Comparison of ENCODE assay signal across 8 cellular contexts in the genomic region with DNA sequence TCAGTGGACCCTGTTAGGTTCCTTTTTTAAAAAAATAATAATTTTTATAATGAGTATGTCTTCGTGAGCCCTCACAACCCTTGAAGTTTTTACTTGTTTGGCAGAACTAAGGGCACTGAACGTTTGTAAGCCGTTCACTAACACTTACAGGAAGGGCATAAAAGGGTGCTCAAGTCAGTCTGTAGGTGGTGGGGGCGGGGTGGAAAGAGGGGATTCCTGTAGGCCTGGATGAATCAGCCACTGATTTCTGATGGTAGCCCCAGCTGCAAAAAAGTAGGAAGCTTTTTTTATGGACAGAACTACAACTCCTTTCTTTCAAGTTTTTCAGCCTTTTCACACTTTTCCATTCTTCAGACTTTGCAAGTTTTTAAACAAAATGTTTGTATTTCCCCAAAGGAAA. TPM values are rescaled to one million over a fixed set of nuclear protein-coding genes. Genes with fewer than 3 reads are reported as not detected.
DNase-seq lines count a peak whose midpoint lies in the region; FAIRE-seq and TF ChIP-seq lines count a peak whose summit lies in the region.

No MANE protein-coding gene starts in this region.

- H3K36me3 Mint-ChIP-seq in CD4-positive, alpha-beta memory T cell = no peaks in the 10 kb centered on the region
- H3K36me3 Mint-ChIP-seq in activated CD4-positive, alpha-beta T cell treated with anti-CD3 and anti-CD28 coated beads, Interleukin-2, amount 10 ng/mL, durations not matched to agents 7 days and 5 days (ENCODE audit: low read depth) = peaks cover 11% of the 10 kb centered on the region

- peak overlapping the region; percentile 20 to 74 (median 56) for H3K4me3 Mint-ChIP-seq in CD4-positive, alpha-beta memory T cell
- H3K4me3 Mint-ChIP-seq in activated CD4-positive, alpha-beta T cell treated with anti-CD3 and anti-CD28 coated beads, Interleukin-2, amount 10 ng/mL, durations not matched to agents 7 days and 5 days = no peak overlapping the region

- H3K27ac Mint-ChIP-seq in CD4-positive, alpha-beta memory T cell = peak overlapping the region; percentile 62 to 96 (median 88)
- H3K27ac Mint-ChIP-seq in activated CD4-positive, alpha-beta T cell treated with anti-CD3 and anti-CD28 coated beads, Interleukin-2, amount 10 ng/mL, durations not matched to agents 7 days and 5 days = peak overlapping the region; percentile 72

- no peaks in the 10 kb centered on the region for H3K9me1 ChIP-seq in endothelial cell of umbilical vein (replicated peaks; ENCODE audit: control insufficient read depth, extremely low read depth, insufficient read depth, low read length)

- peak; percentile 4 for FAIRE-seq in endothelial cell of umbilical vein (lab: Jason Lieb, UNC)

- peaks cover 86% of the 10 kb centered on the region for H3K4me1 ChIP-seq in CD4-positive, alpha-beta memory T cell (ENCODE audit: insufficient read depth, low read length)
- peaks cover 55% of the 10 kb centered on the region for H3K4me1 ChIP-seq in endothelial cell of umbilical vein (ENCODE audit: control insufficient read depth, extremely low read depth, insufficient read depth, low read length)
- H3K4me1 ChIP-seq in Karpas-422 (ENCODE audit: low read length) = no peaks in the 10 kb centered on the region

- no TSS peak for BruUV-seq in endothelial cell of umbilical vein (replicated peaks; lab: Mats Ljungman, UMichigan)

- H3K9me2 ChIP-seq in Karpas-422 (replicated peaks; ENCODE audit: insufficient read depth, low read length) = no peaks in the 10 kb centered on the region

- no peak for TF ChIP-seq POLR2A in endothelial cell of umbilical vein (IDR thresholded peaks at IDR 0.05; ENCODE audit: low read depth, low read length)

- intact Hi-C loops in CD4-positive, alpha-beta memory T cell (cut with micrococcal nuclease) = loop anchor here (1.0 to 10.0 kb wide), 3 partner anchors 12 to 1947 kb away; no protein-coding TSS in a partner anchor
- intact Hi-C loops in endothelial cell of umbilical vein (cut with micrococcal nuclease) (loop anchor here (1.0 to 5.0 kb wide), 5 partner anchors 252 to 934 kb away; no protein-coding TSS in a partner anchor), posterior vena cava (cut with DNase I) (loop anchor here in 1 of 2 donors (5.0 kb wide), 1 partner anchor 1004 kb away; no protein-coding TSS in a partner anchor)

- H3K4me2 ChIP-seq in endothelial cell of umbilical vein (ENCODE audit: insufficient read depth, low read length) (peak overlapping the region; percentile 65), Karpas-422 (ENCODE audit: low read depth, low read length, poor library complexity, severe bottlenecking) (no peak overlapping the region)

- H3K27me3 ChIP-seq in CD4-positive, alpha-beta memory T cell (ENCODE audit: insufficient read depth, low read length) = no peaks in the 10 kb centered on the region
- no peaks in the 10 kb centered on the region for H3K27me3 ChIP-seq in endothelial cell of umbilical vein (ENCODE audit: control insufficient read depth in 2 of 2, insufficient read depth in 2 of 2, low read length in 2 of 2)
- H3K27me3 ChIP-seq in Karpas-422 (ENCODE audit: low read length) = no peaks in the 10 kb centered on the region

- H4K20me1 ChIP-seq in endothelial cell of umbilical vein (replicated peaks; ENCODE audit: control insufficient read depth, extremely low read depth, insufficient read depth, low read length) (no peaks in the 10 kb centered on the region), Karpas-422 (ENCODE audit: insufficient read depth, low read depth, low read length) (peaks cover 9% of the 10 kb centered on the region; the same call in 1 of the 2 replicates)

- H3K9ac ChIP-seq in endothelial cell of umbilical vein (replicated peaks; ENCODE audit: extremely low read depth, insufficient read depth, low read length) (no peak overlapping the region), Karpas-422 (ENCODE audit: low read length) (no peak overlapping the region)

- H2AFZ ChIP-seq in endothelial cell of umbilical vein (ENCODE audit: low read depth, low read length) (no peak overlapping the region), Karpas-422 (ENCODE audit: low read length) (no peak overlapping the region)

- dilution Hi-C loops in endothelial cell of umbilical vein (cut with MboI; ENCODE audit: extremely low pct_ligation_motif_present, low sequenced_read_pairs) = loop anchor here (25.0 kb wide), 1 partner anchor 1089 kb away; no protein-coding TSS in a partner anchor

- no peaks in the 10 kb centered on the region for H3K36me3 ChIP-seq in CD4-positive, alpha-beta memory T cell (ENCODE audit: insufficient read depth, low read length)
- H3K36me3 ChIP-seq in endothelial cell of umbilical vein (ENCODE audit: control insufficient read depth in 2 of 2, extremely low read depth in 1 of 2, insufficient read depth in 2 of 2, low read length in 2 of 2) (no peaks in the 10 kb centered on the region), Karpas-422 (ENCODE audit: insufficient read depth, low read length) (no peaks in the 10 kb centered on the region)

- H3K79me2 ChIP-seq in endothelial cell of umbilical vein (ENCODE audit: control insufficient read depth, insufficient read depth, low read length) (peaks cover 41% of the 10 kb centered on the region), Karpas-422 (ENCODE audit: low read length) (peaks cover 87% of the 10 kb centered on the region)

- H3K4me3 ChIP-seq in CD4-positive, alpha-beta memory T cell (ENCODE audit: low read length in 2 of 2) = no peak overlapping the region
- H3K4me3 ChIP-seq in endothelial cell of umbilical vein (replicated peaks in 1 of 3; ENCODE audit: insufficient read depth in 1 of 3, low read depth in 1 of 3, low read length in 3 of 3) (no peak overlapping the region), Karpas-422 (ENCODE audit: low read length) (no peak overlapping the region)

- CTCF ChIA-PET in CD4-positive, alpha-beta memory T cell (lab: Charles Lee; ENCODE audit: partially characterized antibody) = interaction anchor here (0.7 to 5.9 kb wide), 10 partner anchors 8 to 1011 kb away, joined by 3 to 84 read pairs (median 10); partner anchors contain the start of gene PIK3R1
- CTCF ChIA-PET in activated CD4-positive, alpha-beta T cell treated with anti-CD3 and anti-CD28 coated beads, Interleukin-2, amount 10 ng/mL, durations not matched to agents 7 days and 5 days (lab: Charles Lee) = interaction anchor here (2.2 kb wide), 1 partner anchor 35 kb away, joined by 7 read pairs; the partner anchor contains the start of gene PIK3R1
- CTCF ChIA-PET in endothelial cell of umbilical vein (lab: Charles Lee) = interaction anchor here (1.1 to 7.4 kb wide), 8 partner anchors 10 to 1094 kb away, joined by 3 to 222 read pairs (median 8); partner anchors contain the start of gene PIK3R1

- H3K27me3 Mint-ChIP-seq in CD4-positive, alpha-beta memory T cell = no peaks in the 10 kb centered on the region
- no peaks in the 10 kb centered on the region for H3K27me3 Mint-ChIP-seq in activated CD4-positive, alpha-beta T cell treated with anti-CD3 and anti-CD28 coated beads, Interleukin-2, amount 10 ng/mL, durations not matched to agents 7 days and 5 days

- POLR2A ChIA-PET in CD4-positive, alpha-beta memory T cell (lab: Charles Lee; ENCODE audit: partially characterized antibody) = interaction anchor here (5.9 to 13.2 kb wide), 2 partner anchors 19 to 36 kb away, joined by 70 to 179 read pairs; partner anchors contain the start of gene PIK3R1
- POLR2A ChIA-PET in activated CD4-positive, alpha-beta T cell treated with anti-CD3 and anti-CD28 coated beads, Interleukin-2, amount 10 ng/mL, durations not matched to agents 7 days and 5 days (lab: Charles Lee) = no interaction called here
- POLR2A ChIA-PET in endothelial cell of umbilical vein (lab: Charles Lee) = no interaction called here

- H3K9me3 ChIP-seq in CD4-positive, alpha-beta memory T cell (ENCODE audit: control insufficient read depth in 1 of 2, low read length in 2 of 2) = no peaks in the 10 kb centered on the region
- H3K9me3 ChIP-seq in endothelial cell of umbilical vein (replicated peaks; ENCODE audit: control insufficient read depth, insufficient read depth, low read length) = no peaks in the 10 kb centered on the region
- H3K9me3 ChIP-seq in Karpas-422 (ENCODE audit: low read length) = no peaks in the 10 kb centered on the region

- peaks cover 70 to 94% (median 82%) of the 10 kb centered on the region in 4 donors for H3K4me1 Mint-ChIP-seq in CD4-positive, alpha-beta memory T cell
- peaks cover 74% of the 10 kb centered on the region for H3K4me1 Mint-ChIP-seq in activated CD4-positive, alpha-beta T cell treated with anti-CD3 and anti-CD28 coated beads, Interleukin-2, amount 10 ng/mL, durations not matched to agents 7 days and 5 days

- peak in 2 of 5 donors; percentile 30 to 69 for DNase-seq in CD4-positive, alpha-beta memory T cell
- DNase-seq in activated CD4-positive, alpha-beta T cell treated with anti-CD3 and anti-CD28 coated beads, Interleukin-2, amount 10 ng/mL, durations not matched to agents 7 days and 5 days = peak; percentile 29
- DNase-seq in endothelial cell of umbilical vein (ENCODE audit: low read depth, low spot score) (peak; percentile 63), mesenteric fat pad (ENCODE audit: low spot score) (no peak), AG20443 (ENCODE audit: low spot score) (no peak), Karpas-422 (no peak), posterior vena cava (ENCODE audit: low spot score) (no peak)
- peak; percentile 65 for DNase-seq in stimulated activated CD4-positive, alpha-beta T cell treated with anti-CD3 and anti-CD28 coated beads, Interleukin-12 subunit alpha, Interleukin-12 subunit beta, amount 100 ng/mL, for 4 hours

- H3K27ac ChIP-seq in CD4-positive, alpha-beta memory T cell (ENCODE audit: low read depth, low read length) = peak overlapping the region; percentile 31
- H3K27ac ChIP-seq in endothelial cell of umbilical vein (ENCODE audit: insufficient read depth, low read depth, low read length) (peak overlapping the region; percentile 72), Karpas-422 (ENCODE audit: low read length) (no peak overlapping the region)

- H3K9me3 Mint-ChIP-seq in CD4-positive, alpha-beta memory T cell = no peaks in the 10 kb centered on the region
- H3K9me3 Mint-ChIP-seq in activated CD4-positive, alpha-beta T cell treated with anti-CD3 and anti-CD28 coated beads, Interleukin-2, amount 10 ng/mL, durations not matched to agents 7 days and 5 days = no peaks in the 10 kb centered on the region

- no peak for TF ChIP-seq CTCF in endothelial cell of umbilical vein (IDR thresholded peaks at IDR 0.05; ENCODE audit: extremely low read depth in 1 of 2, insufficient read depth in 1 of 2, low read depth in 1 of 2, low read length in 2 of 2)

RNA-seq across cellular contexts. Expression of gene PIK3R1, which starts 35.8 kb away (rescaled TPM):
- total RNA-seq in CD4-positive, alpha-beta memory T cell = 100 to 1,000 TPM; 151 to 152 TPM
- polyA plus RNA-seq in CD4-positive, alpha-beta memory T cell = 10 to 100 TPM; 92.6 to 98.3 TPM
- 10 to 100 TPM; 75.6 to 97.0 TPM for total RNA-seq in activated CD4-positive, alpha-beta T cell treated with anti-CD3 and anti-CD28 coated beads, Interleukin-2, amount 10 ng/mL, durations not matched to agents 7 days and 5 days
- total RNA-seq in endothelial cell of umbilical vein (27.5 and 30.0 TPM in 2 replicates), mesenteric fat pad (174 TPM), posterior vena cava (100 to 1,000 TPM in 1 of 2 donors, 10 to 100 TPM in 1; 65.2 to 172 TPM)
- polyA plus RNA-seq in endothelial cell of umbilical vein = 2.0 and 2.8 TPM in 2 replicates
- polyA plus RNA-seq in endothelial cell of umbilical vein (2011; cell fraction: cytosol; rRNA removed) = 2.7 and 2.8 TPM in 2 replicates
- 8.8 and 10.5 TPM in 2 replicates for polyA plus RNA-seq in endothelial cell of umbilical vein (2011; cell fraction: nucleus; rRNA removed)
- 5.6 and 8.2 TPM in 2 replicates for polyA plus RNA-seq in endothelial cell of umbilical vein (2012)
- polyA minus RNA-seq in endothelial cell of umbilical vein = 10.1 and 24.5 TPM in 2 replicates
- 0.41 TPM for polyA minus RNA-seq in endothelial cell of umbilical vein (2011; cell fraction: cytosol; rRNA and poly(A)+ RNA removed)
- polyA minus RNA-seq in endothelial cell of umbilical vein (2011; cell fraction: nucleus; rRNA and poly(A)+ RNA removed) = 20.3 and 35.7 TPM in 2 replicates
- total RNA-seq in Karpas-422 (2014; rRNA removed; shearing (Covaris generic); ENCODE audit: low replicate concordance) = 13.2 and 24.0 TPM in 2 replicates

Comparison
In these comparisons a context has a peak if more than half of its experiments do, and no peak if none do; other contexts are left out.
1. DNase-seq: peak in activated CD4-positive, alpha-beta T cell treated with anti-CD3 and anti-CD28 coated beads, Interleukin-2, amount 10 ng/mL, durations not matched to agents 7 days and 5 days (single experiment), endothelial cell of umbilical vein (single experiment) and stimulated activated CD4-positive, alpha-beta T cell treated with anti-CD3 and anti-CD28 coated beads, Interleukin-12 subunit alpha, Interleukin-12 subunit beta, amount 100 ng/mL, for 4 hours (single experiment); none in mesenteric fat pad (single experiment), AG20443 (single experiment), Karpas-422 (single experiment) and posterior vena cava (single experiment).